8 cellular contexts compared by ENCODE assay signal in the genomic region with DNA sequence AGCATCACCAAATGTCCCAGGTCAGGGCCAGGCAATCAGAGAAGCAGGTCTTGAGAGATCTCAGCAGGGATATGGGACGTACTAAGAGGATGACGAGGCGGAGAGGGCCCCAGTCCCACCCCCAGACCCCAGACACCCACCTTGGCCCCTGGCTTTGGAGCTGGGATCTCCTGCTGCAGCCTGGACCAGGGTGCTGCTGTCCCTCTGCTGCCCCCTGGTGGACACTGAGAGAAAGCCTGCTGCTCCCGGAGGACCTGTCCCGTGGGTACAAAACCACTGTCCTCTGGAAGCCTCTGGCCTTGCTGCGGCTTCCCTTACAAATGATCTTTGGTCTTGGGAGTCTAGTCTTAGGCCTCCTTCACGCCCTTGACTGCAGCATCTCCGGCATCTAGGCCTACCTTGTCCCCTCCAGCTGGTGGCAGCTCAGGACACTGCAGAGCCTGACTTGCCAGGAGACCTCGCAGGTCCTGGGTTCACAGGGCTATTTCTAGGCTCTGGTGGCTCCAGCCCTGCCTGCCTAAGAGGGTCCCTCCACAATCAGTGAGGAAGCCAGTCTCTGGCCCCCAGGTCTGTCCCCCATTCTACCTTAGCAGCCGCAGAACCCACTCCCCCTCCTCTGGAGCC.
DNase-seq lines count a peak whose midpoint lies in the region; FAIRE-seq and TF ChIP-seq lines count a peak whose summit lies in the region.

No MANE protein-coding gene starts in this region.

- H3K9me3 ChIP-seq in SJSA1 (replicated peaks) (no peaks in the 10 kb centered on the region), parathyroid adenoma (ENCODE audit: control insufficient read depth, low read length) (no peaks in the 10 kb centered on the region), transverse colon (no peaks in the 10 kb centered on the region)

- H3K9ac ChIP-seq in parathyroid adenoma = no peak overlapping the region

- H3K79me2 ChIP-seq in parathyroid adenoma = peaks cover 3% of the 10 kb centered on the region

- peak; percentile 77 for FAIRE-seq in GM18507 (lab: Jason Lieb, UNC)

- peak; percentile 86 for DNase-seq in AG08396 (ENCODE audit: low spot score)
- peak; percentile 63 for DNase-seq in GM18507 (ENCODE audit: extremely low spot score, insufficient read length, low read depth)
- DNase-seq in KBM-7 = peak; percentile 75
- DNase-seq in SJSA1 (ENCODE audit: low read depth in 1 of 2, low spot score in 2 of 2) = peak; percentile 63 to 87
- DNase-seq in activated naive CD4-positive, alpha-beta T cell (lab: John Stamatoyannopoulos, UW) = peak; percentile 39 to 79 (median 74)
- DNase-seq in glomerular endothelial cell (ENCODE audit: extremely low read depth, low read depth, low spot score) = peak; percentile 25
- DNase-seq in transverse colon = peak; percentile 88

- TF ChIP-seq CTCF in parathyroid adenoma (IDR thresholded peaks at IDR 0.05) = peak; percentile 96
- TF ChIP-seq CTCF in transverse colon (IDR thresholded peaks at IDR 0.05) = peak; percentile 87 to 99 (median 97)

- no peak overlapping the region for H3K27ac ChIP-seq in SJSA1
- no peak overlapping the region for H3K27ac ChIP-seq in parathyroid adenoma
- H3K27ac ChIP-seq in transverse colon = no peak overlapping the region

- H3K4me3 ChIP-seq in SJSA1 (no peak overlapping the region), parathyroid adenoma (ENCODE audit: low read depth, low read length) (no peak overlapping the region), transverse colon (no peak overlapping the region)

- no peak for TF ChIP-seq POLR2A in transverse colon (IDR thresholded peaks at IDR 0.05)

- H3K4me1 ChIP-seq in SJSA1 (replicated peaks) = peaks cover 19% of the 10 kb centered on the region
- peaks cover 2% of the 10 kb centered on the region for H3K4me1 ChIP-seq in parathyroid adenoma
- H3K4me1 ChIP-seq in transverse colon = no peaks in the 10 kb centered on the region

- H3K36me3 ChIP-seq in SJSA1 = peaks cover 27% of the 10 kb centered on the region
- no peaks in the 10 kb centered on the region for H3K36me3 ChIP-seq in parathyroid adenoma (ENCODE audit: control insufficient read depth, insufficient read depth, low read length)
- H3K36me3 ChIP-seq in transverse colon = no peaks in the 10 kb centered on the region

- in situ Hi-C loops in KBM-7 (cut with MboI; ENCODE audit: low pct_unique_long_range_greater_than_20kb, low sequenced_read_pairs) (no loop called here), transverse colon (cut with MboI; ENCODE audit: low pct_ligation_motif_present in 1 of 4, low pct_unique_long_range_greater_than_20kb in 1 of 4, low sequenced_read_pairs in 3 of 4) (loop anchor here in 1 of 4 donors (10.0 kb wide), 1 partner anchor 241 kb away; the partner anchor contains the start of gene GRK5)

- H2AFZ ChIP-seq in parathyroid adenoma = no peak overlapping the region

- H3K4me2 ChIP-seq in parathyroid adenoma (ENCODE audit: low read length) = no peak overlapping the region

- no peak for TF ChIP-seq EP300 in transverse colon (IDR thresholded peaks at IDR 0.05; ENCODE audit: low read depth)

- intact Hi-C loops in transverse colon (cut with DNase I; ENCODE audit: low total_unique reads) = loop anchor here (5.0 kb wide), 1 partner anchor 248 kb away; no protein-coding TSS in a partner anchor

- H3K27me3 ChIP-seq in SJSA1 (replicated peaks) (no peaks in the 10 kb centered on the region), parathyroid adenoma (ENCODE audit: control insufficient read depth, insufficient read depth, low read length) (no peaks in the 10 kb centered on the region), transverse colon (no peaks in the 10 kb centered on the region)

- WGBS in transverse colon (ENCODE audit: low coverage in 1 of 2), 2 donors = 20% methylated on average over 10 of the region's 10 CpGs; no CpG with 5 or more reads in 1 of the 2 donors

Comparison
In these comparisons a context has a peak if more than half of its experiments do, and no peak if none do; other contexts are left out.
1. DNase-seq: peak in every context shown above with its lines; median percentile 88 in transverse colon; 86 in AG08396; 75 in KBM-7; 75 in SJSA1; 74 in activated naive CD4-positive, alpha-beta T cell; 63 in GM18507; 25 in glomerular endothelial cell.